In the genomic region with DNA sequence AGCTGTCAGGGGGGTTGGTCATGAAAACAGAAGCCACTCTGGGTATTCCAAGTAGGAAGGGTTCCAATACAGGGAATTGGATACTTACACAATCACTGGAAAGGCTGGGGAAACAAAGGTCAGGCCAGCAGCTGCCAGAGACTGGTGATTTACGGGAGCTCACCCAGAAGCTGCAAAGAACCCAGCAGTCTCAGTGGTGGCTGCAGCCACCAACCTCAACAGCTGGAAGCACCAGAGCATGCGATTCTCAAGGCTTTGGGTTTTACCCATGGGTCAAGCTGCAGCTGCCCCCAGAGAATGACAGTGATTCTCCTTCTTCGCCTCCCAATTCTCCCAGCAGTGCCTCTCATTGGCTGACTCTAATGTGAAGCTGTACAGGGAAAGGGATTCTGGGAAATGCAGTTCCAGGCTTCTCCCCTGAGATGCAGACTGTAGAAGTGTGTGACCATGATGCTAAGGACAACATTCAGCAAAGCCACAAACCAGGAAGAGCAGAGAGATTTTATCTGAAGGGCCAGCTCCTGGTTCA, we compare ENCODE assay signal across 9 cellular contexts.
DNase-seq lines count a peak whose midpoint lies in the region; ATAC-seq, FAIRE-seq and TF ChIP-seq lines count a peak whose summit lies in the region.
"Had no signal": no experiment of that assay in that cellular context is flagged by ENCODE, and none has a peak within 500 bp of the region (broad histone marks: within the 10 kb centered on the region; RNA-seq: fewer than 3 reads in every experiment).

No MANE protein-coding gene starts in this region.

- no peak overlapping the region for H3K4me3 ChIP-seq in A549
- H3K4me3 ChIP-seq in K562: no peak overlapping the region
- no peak overlapping the region for H3K4me3 ChIP-seq in spleen

- no peaks in the 10 kb centered on the region for H3K79me2 ChIP-seq in K562 (ENCODE audit: control insufficient read depth, insufficient read depth, low read length)

- POLR2A ChIA-PET in A549 (lab: Yijun Ruan, JAX) (interaction anchor here (1.0 kb wide), 1 partner anchor 107 kb away, joined by 5 read pairs; a partner anchor contains a TSS), K562 (lab: Yijun Ruan, JAX) (interaction anchor here (0.5 to 1.4 kb wide), 4 partner anchors 29 to 417 kb away, joined by 3 to 4 read pairs (median 4); no protein-coding TSS in a partner anchor)

- DNase-seq in A549 (ENCODE audit: low read depth in 1 of 2, low spot score in 1 of 2) (no peak), K562 (ENCODE audit: extremely low read depth in 1 of 4, low spot score in 3 of 4) (peak; percentile 18 to 56 (median 30)), spleen (no peak), NCI-H2227 treated with DMSO at 0.1 percent for 48 hours (lab: John Stamatoyannopoulos, UW) (no peak), iPS-NIHi7 (ENCODE audit: extremely low spot score) (no peak), C1 segment of cervical spinal cord (lab: John Stamatoyannopoulos, UW) (no peak)

- no peaks in the 10 kb centered on the region for H3K9me1 ChIP-seq in K562 (ENCODE audit: control insufficient read depth, insufficient read depth, low read length)

- 93% methylated on average over 3 of the region's 3 CpGs for WGBS in A549 (ENCODE audit: missing lambda C conversion rate)
- 9% methylated on average over 3 of the region's 3 CpGs for WGBS in K562 (ENCODE audit: insufficient coverage, low coverage, missing lambda C conversion rate)
- 45 to 73% (median 67%) methylated on average over 3 of the region's 3 CpGs for WGBS in spleen, 5 donors

- H3K27me3 ChIP-seq in K562 (ENCODE audit: control insufficient read depth in 2 of 2, insufficient read depth in 2 of 2, low read length in 2 of 2) (no peaks in the 10 kb centered on the region; a peak in 1 of 5 replicates), spleen (replicated peaks in 1 of 7) (no peaks in the 10 kb centered on the region)

- CTCF ChIA-PET in A549 (lab: Yijun Ruan, JAX): interaction anchor here (0.6 to 1.8 kb wide), 3 partner anchors 9 to 32 kb away, joined by 3 read pairs; no protein-coding TSS in a partner anchor
- CTCF ChIA-PET in K562 (lab: Yijun Ruan, JAX; ENCODE audit: low intra/inter-chr PET ratio): no interaction called here

- TF ChIP-seq CTCF in A549 (IDR thresholded peaks at IDR 0.05): no peak
- no peak for TF ChIP-seq CTCF in K562 (IDR thresholded peaks at IDR 0.05 in 2 of 3, conservative IDR thresholded peaks at IDR 0.05 in 1 of 3; ENCODE audit: insufficient read depth in 2 of 3, low read depth in 1 of 3, low read length in 3 of 3)
- no peak for TF ChIP-seq CTCF in spleen (IDR thresholded peaks at IDR 0.05 in 8 of 11, conservative IDR thresholded peaks at IDR 0.05 in 3 of 11)

- in situ Hi-C loops in K562 (cut with MboI): no loop called here

- H3K4me1 ChIP-seq in A549: no peaks in the 10 kb centered on the region
- peaks cover 16 to 23% of the 10 kb centered on the region in 2 experiments for H3K4me1 ChIP-seq in K562 (replicated peaks in 1 of 2; ENCODE audit: control insufficient read depth in 2 of 2, insufficient read depth in 2 of 2, low read length in 2 of 2)
- peaks cover 0 to 9% (median 0%) of the 10 kb centered on the region in 6 donors for H3K4me1 ChIP-seq in spleen

- no peak overlapping the region for H3K27ac ChIP-seq in A549
- H3K27ac ChIP-seq in K562 (ENCODE audit: extremely low read depth, low read depth, low read length): peak overlapping the region; percentile 78; the same call in 2 of the 3 replicates
- peak overlapping the region in 1 of 8 donors; percentile 78 for H3K27ac ChIP-seq in spleen
- H3K27ac ChIP-seq: C4-2B had no signal

- H3K36me3 ChIP-seq in K562 (ENCODE audit: control insufficient read depth, insufficient read depth, low read length): no peaks in the 10 kb centered on the region
- H3K36me3 ChIP-seq in spleen: peaks cover 0 to 6% (median 0%) of the 10 kb centered on the region in 6 donors

- TF ChIP-seq EP300 in A549 (IDR thresholded peaks at IDR 0.05) (no peak), K562 (IDR thresholded peaks at IDR 0.05; ENCODE audit: low read length) (no peak)

- peak overlapping the region; percentile 86 for H2AFZ ChIP-seq in K562 (ENCODE audit: low read depth, low read length)

- no peak overlapping the region for H3K9ac ChIP-seq in K562 (ENCODE audit: insufficient read depth in 1 of 2, low read depth in 2 of 2, low read length in 2 of 2)

- BruUV-seq in K562 (replicated peaks; lab: Mats Ljungman, UMichigan): no TSS peak

- TF ChIP-seq POLR2A in A549 (IDR thresholded peaks at IDR 0.05; ENCODE audit: low read length) (no peak), K562 (conservative IDR thresholded peaks at IDR 0.05) (no peak), spleen (IDR thresholded peaks at IDR 0.05) (no peak)

- H4K20me1 ChIP-seq in K562 (replicated peaks; ENCODE audit: control insufficient read depth, insufficient read depth, low read length): no peaks in the 10 kb centered on the region

- intact Hi-C loops in K562 (cut with micrococcal nuclease) (no loop called here), spleen (cut with DNase I; ENCODE audit: low total_unique reads) (no loop called here)

- no peak for TF ChIP-seq RAD21 in A549 (conservative IDR thresholded peaks at IDR 0.05 in 1 of 2, IDR thresholded peaks at IDR 0.05 in 1 of 2)
- TF ChIP-seq RAD21 in K562 (CRISPR knock-in tag; conservative IDR thresholded peaks at IDR 0.05 in 1 of 2, IDR thresholded peaks at IDR 0.05 in 1 of 2): no peak

- FAIRE-seq in A549 (lab: Jason Lieb, UNC) (no peak), K562 (lab: Jason Lieb, UNC) (peak; percentile 84)

- H3K9me3 ChIP-seq in A549: peaks cover 14% of the 10 kb centered on the region
- no peaks in the 10 kb centered on the region for H3K9me3 ChIP-seq in K562 (replicated peaks; ENCODE audit: control insufficient read depth, insufficient read depth, low read depth, low read length)
- H3K9me3 ChIP-seq in spleen: peaks cover 0 to 48% (median 29%) of the 10 kb centered on the region in 8 donors

- H3K4me2 ChIP-seq in A549 (no peak overlapping the region), K562 (ENCODE audit: insufficient read depth, low read length) (peak overlapping the region; percentile 69; the same call in 1 of the 2 replicates)

- ATAC-seq in A549 (peak; percentile 32 to 75; a peak in 3 of 6 replicates), GM19372 (IDR thresholded peaks at IDR 0.05; ENCODE audit: low read depth, unreplicated experiment) (peak; percentile 86), HG03045 (IDR thresholded peaks at IDR 0.05; ENCODE audit: unreplicated experiment) (peak; percentile 83), K562 (peak; percentile 93)

TF ChIP-seq in A549, 52 proteins besides CTCF, POLR2A, EP300 and RAD21 (continues in another document):
- TF ChIP-seq TP53 (CRISPR knock-in tag; IDR thresholded peaks at IDR 0.05): no peak
- TF ChIP-seq, protein P1, sequence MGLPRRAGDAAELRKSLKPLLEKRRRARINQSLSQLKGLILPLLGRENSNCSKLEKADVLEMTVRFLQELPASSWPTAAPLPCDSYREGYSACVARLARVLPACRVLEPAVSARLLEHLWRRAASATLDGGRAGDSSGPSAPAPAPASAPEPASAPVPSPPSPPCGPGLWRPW (IDR thresholded peaks at IDR 0.05): no peak
- no peak for TF ChIP-seq HOXA7 (CRISPR knock-in tag; IDR thresholded peaks at IDR 0.05)
- TF ChIP-seq, protein P2, sequence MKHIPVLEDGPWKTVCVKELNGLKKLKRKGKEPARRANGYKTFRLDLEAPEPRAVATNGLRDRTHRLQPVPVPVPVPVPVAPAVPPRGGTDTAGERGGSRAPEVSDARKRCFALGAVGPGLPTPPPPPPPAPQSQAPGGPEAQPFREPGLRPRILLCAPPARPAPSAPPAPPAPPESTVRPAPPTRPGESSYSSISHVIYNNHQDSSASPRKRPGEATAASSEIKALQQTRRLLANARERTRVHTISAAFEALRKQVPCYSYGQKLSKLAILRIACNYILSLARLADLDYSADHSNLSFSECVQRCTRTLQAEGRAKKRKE (CRISPR knock-in tag; IDR thresholded peaks at IDR 0.05; ENCODE audit: low read depth): no peak
- no peak for TF ChIP-seq ZC3H11A (IDR thresholded peaks at IDR 0.05)
- TF ChIP-seq NPAS2 (CRISPR knock-in tag; IDR thresholded peaks at IDR 0.05; ENCODE audit: borderline replicate concordance): no peak
- TF ChIP-seq HEYL (CRISPR knock-in tag; IDR thresholded peaks at IDR 0.05): no peak
- TF ChIP-seq RNF2 (IDR thresholded peaks at IDR 0.05; ENCODE audit: borderline replicate concordance, low read depth): no peak
- no peak for TF ChIP-seq RFX5 (IDR thresholded peaks at IDR 0.05)

TF ChIP-seq in K562, 482 proteins besides CTCF, POLR2A, EP300 and RAD21 (continues in another document):
- TF ChIP-seq, protein P3, sequence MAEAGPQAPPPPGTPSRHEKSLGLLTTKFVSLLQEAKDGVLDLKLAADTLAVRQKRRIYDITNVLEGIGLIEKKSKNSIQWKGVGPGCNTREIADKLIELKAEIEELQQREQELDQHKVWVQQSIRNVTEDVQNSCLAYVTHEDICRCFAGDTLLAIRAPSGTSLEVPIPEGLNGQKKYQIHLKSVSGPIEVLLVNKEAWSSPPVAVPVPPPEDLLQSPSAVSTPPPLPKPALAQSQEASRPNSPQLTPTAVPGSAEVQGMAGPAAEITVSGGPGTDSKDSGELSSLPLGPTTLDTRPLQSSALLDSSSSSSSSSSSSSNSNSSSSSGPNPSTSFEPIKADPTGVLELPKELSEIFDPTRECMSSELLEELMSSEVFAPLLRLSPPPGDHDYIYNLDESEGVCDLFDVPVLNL (CRISPR knock-in tag; IDR thresholded peaks at IDR 0.05; ENCODE audit: low read depth): no peak
- TF ChIP-seq RBM14 (IDR thresholded peaks at IDR 0.05; ENCODE audit: borderline replicate concordance, insufficient read depth, low read depth, low read length) (no peak), ZNF143 (CRISPR knock-in tag; IDR thresholded peaks at IDR 0.05) (peak; percentile 63; the same call in 1 of the 2 replicates), RCOR1 (IDR thresholded peaks at IDR 0.05; ENCODE audit: borderline replicate concordance in 1 of 2, low read depth in 2 of 2, low read length in 2 of 2) (peak in 1 of 2 experiments; percentile 59; a peak in 1 of 4 replicates), CHCHD3 (CRISPR knock-in tag; IDR thresholded peaks at IDR 0.05) (no peak), GATA2 (CRISPR knock-in tag; IDR thresholded peaks at IDR 0.05) (0 out of 2 replicates have a peak, but pooled peaks have one; percentile 27), YY1 (IDR thresholded peaks at IDR 0.05; ENCODE audit: borderline replicate concordance in 1 of 3, control insufficient read depth in 1 of 3, extremely low read depth in 1 of 3, insufficient read depth in 3 of 3, insufficient read length in 1 of 3, insufficient replicate concordance in 2 of 3, low read depth in 1 of 3, low read length in 2 of 3) (peak in 1 of 3 experiments; percentile 28), SIX5 (IDR thresholded peaks at IDR 0.05; ENCODE audit: borderline replicate concordance in 1 of 2, insufficient read depth in 1 of 2, low read depth in 1 of 2, low read length in 2 of 2) (peak; percentile 25 to 30; a peak in 2 of 4 replicates), NFYB (IDR thresholded peaks at IDR 0.05; ENCODE audit: extremely low read depth, insufficient read length) (peak; percentile 5), ZNF24 (IDR thresholded peaks at IDR 0.05) (no peak), ZNF584 (CRISPR knock-in tag; IDR thresholded peaks at IDR 0.05; ENCODE audit: low read depth) (no peak)

Comparison
In these comparisons a context has a peak if more than half of its experiments do, and no peak if none do; other contexts are left out.
1. DNase-seq: peak in K562 (4 of 4); none in A549 (0 of 2), spleen (single experiment), NCI-H2227 treated with DMSO at 0.1 percent for 48 hours (single experiment), iPS-NIHi7 (single experiment) and C1 segment of cervical spinal cord (0 of 14).
2. Peak in every context shown above with its lines, with median percentiles within 50 percentile points of each other: ATAC-seq.